Comparison of ENCODE assay signal across 26 cellular contexts in genomic region chr2:148826791-148827190, GRCh38.
"Had no signal": no experiment of that assay in that cellular context is flagged by ENCODE, and none has a peak within 500 bp of the region (broad histone marks: within the 10 kb centered on the region; RNA-seq: fewer than 3 reads in every experiment).

No MANE protein-coding gene starts in this region.

- H3K9me3 Mint-ChIP-seq: natural killer cell; stimulated activated effector memory CD8-positive, alpha-beta T cell treated with anti-CD3 and anti-CD28 coated beads, Interleukin-12 subunit alpha, Interleukin-12 subunit beta, amount 100 ng/mL, for 72 hours; stimulated activated naive CD8-positive, alpha-beta T cell treated with anti-CD3 and anti-CD28 coated beads, Interleukin-15, Interleukin-2, amounts not matched to agents 100 ng/mL and 50 ng/mL, for 24 hours had no signal

- H3K4me3 Mint-ChIP-seq: naive thymus-derived CD4-positive, alpha-beta T cell; natural killer cell; nephron; stimulated activated effector memory CD8-positive, alpha-beta T cell treated with anti-CD3 and anti-CD28 coated beads, Interleukin-12 subunit alpha, Interleukin-12 subunit beta, amount 100 ng/mL, for 72 hours; stimulated activated naive B cell treated with anti-CD40 and anti-IgM and Interleukin-4, amounts not matched to agents 10 μg/mL and 1 μg/mL and 100 μg/mL, for 72 hours; stimulated activated naive CD8-positive, alpha-beta T cell treated with anti-CD3 and anti-CD28 coated beads, Interleukin-15, Interleukin-2, amounts not matched to agents 100 ng/mL and 50 ng/mL, for 24 hours; type B pancreatic cell had no signal

- H3K36me3 Mint-ChIP-seq: natural killer cell; stimulated activated effector memory CD8-positive, alpha-beta T cell treated with anti-CD3 and anti-CD28 coated beads, Interleukin-12 subunit alpha, Interleukin-12 subunit beta, amount 100 ng/mL, for 72 hours; stimulated activated naive B cell treated with anti-CD40 and anti-IgM and Interleukin-4, amounts not matched to agents 10 μg/mL and 1 μg/mL and 100 μg/mL, for 72 hours; type B pancreatic cell had no signal

- H3K27me3 Mint-ChIP-seq: stimulated activated naive CD8-positive, alpha-beta T cell treated with anti-CD3 and anti-CD28 coated beads, Interleukin-15, Interleukin-2, amounts not matched to agents 100 ng/mL and 50 ng/mL, for 24 hours had no signal

- H3K4me1 Mint-ChIP-seq: naive thymus-derived CD4-positive, alpha-beta T cell; natural killer cell; nephron; stimulated activated effector memory CD8-positive, alpha-beta T cell treated with anti-CD3 and anti-CD28 coated beads, Interleukin-12 subunit alpha, Interleukin-12 subunit beta, amount 100 ng/mL, for 72 hours; stimulated activated naive B cell treated with anti-CD40 and anti-IgM and Interleukin-4, amounts not matched to agents 10 μg/mL and 1 μg/mL and 100 μg/mL, for 72 hours had no signal

- DNase-seq: naive thymus-derived CD4-positive, alpha-beta T cell; natural killer cell; nucleus accumbens; ovary; posterior cingulate gyrus; psoas muscle; right cardiac atrium; right lobe of liver; sigmoid colon; small intestine; stimulated activated CD4-positive, alpha-beta T cell treated with anti-CD3 and anti-CD28 coated beads, Interleukin-15, amount 100 ng/mL, for 24 hours; stimulated activated CD4-positive, alpha-beta T cell treated with anti-CD3 and anti-CD28 coated beads, Interleukin-2, amount 100 ng/mL, for 24 hours; stimulated activated CD4-positive, alpha-beta T cell treated with anti-CD3 and anti-CD28 coated beads, Interleukin-2, amount 100 ng/mL, for 48 hours; stimulated activated CD4-positive, alpha-beta T cell treated with anti-CD3 and anti-CD28 coated beads, Interleukin-4, amount 100 ng/mL, for 24 hours; stimulated activated naive B cell treated with anti-CD40 and anti-IgM and Interleukin-4, amounts not matched to agents 10 μg/mL and 1 μg/mL and 100 μg/mL, for 72 hours; stimulated activated naive CD4-positive, alpha-beta T cell treated with Interleukin-2 at 50 U/mL for 16 hours; stomach; tibial artery; transverse colon; upper lobe of right lung; uterus had no signal

- H3K27ac Mint-ChIP-seq: natural killer cell; nephron; progenitor cell of endocrine pancreas; stimulated activated effector memory CD8-positive, alpha-beta T cell treated with anti-CD3 and anti-CD28 coated beads, Interleukin-12 subunit alpha, Interleukin-12 subunit beta, amount 100 ng/mL, for 72 hours; stimulated activated naive B cell treated with anti-CD40 and anti-IgM and Interleukin-4, amounts not matched to agents 10 μg/mL and 1 μg/mL and 100 μg/mL, for 72 hours; stimulated activated naive CD8-positive, alpha-beta T cell treated with anti-CD3 and anti-CD28 coated beads, Interleukin-15, Interleukin-2, amounts not matched to agents 100 ng/mL and 50 ng/mL, for 24 hours; type B pancreatic cell had no signal
